Comparison of ENCODE assay signal across 34 cellular contexts in the genomic region with DNA sequence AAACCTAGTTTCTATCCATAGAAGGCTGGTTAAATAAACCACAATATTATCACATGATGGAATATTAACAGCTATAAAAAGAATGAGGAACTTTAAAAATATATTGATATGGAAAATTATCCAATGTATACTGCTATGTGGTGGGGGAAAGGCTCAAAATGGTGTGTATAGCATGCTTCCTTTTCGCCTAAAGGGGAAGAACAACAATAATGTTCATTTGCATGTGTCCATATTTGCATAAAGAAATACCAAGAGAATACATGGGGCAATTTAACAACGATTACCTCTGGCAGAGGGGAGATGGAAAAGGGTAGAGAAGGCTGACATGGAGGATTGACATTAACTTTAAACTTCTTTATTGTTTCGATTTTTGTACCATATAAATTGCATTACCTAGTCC.
"Had no signal": no experiment of that assay in that cellular context is flagged by ENCODE, and none has a peak within 500 bp of the region (broad histone marks: within the 10 kb centered on the region; RNA-seq: fewer than 3 reads in every experiment).

No MANE protein-coding gene starts in this region.

- H3K27ac Mint-ChIP-seq: activated CD8-positive, alpha-beta T cell treated with anti-CD3 and anti-CD28 coated beads for 36 hours; activated naive CD8-positive, alpha-beta T cell; activated T-helper 17 cell treated with anti-CD3 and anti-CD28 coated beads, Interleukin-2, amount 50 U/mL, for 72 hours; effector memory CD8-positive, alpha-beta T cell; T-helper 17 cell; T-helper 2 cell treated with Interferon-gamma antibody and Interleukin-4, amounts not matched to agents 5 μg/mL and 100 μg/mL, for 36 hours; WTC11 had no signal

- H3K27me3 Mint-ChIP-seq: activated CD8-positive, alpha-beta T cell treated with anti-CD3 and anti-CD28 coated beads for 36 hours; activated naive CD8-positive, alpha-beta T cell; activated T-helper 17 cell treated with anti-CD3 and anti-CD28 coated beads, Interleukin-2, amount 50 U/mL, for 72 hours; T-helper 17 cell had no signal

- H3K4me3 ChIP-seq: esophagus squamous epithelium had no signal

- H3K9me3 Mint-ChIP-seq: activated CD8-positive, alpha-beta T cell treated with anti-CD3 and anti-CD28 coated beads for 36 hours; activated T-cell treated with anti-CD3 and anti-CD28 coated beads, Interleukin-2, amount 50 U/mL, for 4 hours; activated T-helper 17 cell treated with anti-CD3 and anti-CD28 coated beads, Interleukin-2, amount 50 U/mL, for 72 hours; central memory CD8-positive, alpha-beta T cell; effector memory CD8-positive, alpha-beta T cell; T-helper 2 cell treated with Interferon-gamma antibody and Interleukin-4, amounts not matched to agents 5 μg/mL and 100 μg/mL, for 36 hours; WTC11 had no signal

- DNase-seq: activated CD4-positive, alpha-beta T cell treated with anti-CD3 and anti-CD28 coated beads for 48 hours; activated CD4-positive, alpha-beta T cell treated with anti-CD3 and anti-CD28 coated beads, Interleukin-2, amount 50 U/mL, for 1 hour; activated CD4-positive, alpha-beta T cell treated with anti-CD3 and anti-CD28 coated beads, Interleukin-2, amount 50 U/mL, for 48 hours; activated CD8-positive, alpha-beta memory T cell treated with anti-CD3 and anti-CD28 coated beads for 24 hours; activated CD8-positive, alpha-beta T cell treated with anti-CD3 and anti-CD28 coated beads for 36 hours; activated effector memory CD4-positive, alpha-beta T cell treated with Interleukin-2 at 50 U/mL for 16 hours; activated gamma-delta T cell treated with Interleukin-2 at 50 U/mL for 16 hours; activated naive CD4-positive, alpha-beta T cell treated with anti-CD3 and anti-CD28 coated beads, Interleukin-2, amount 50 U/mL, for 16 hours; activated naive CD4-positive, alpha-beta T cell treated with Interleukin-2 at 50 U/mL for 16 hours; activated T-cell treated with anti-CD3 and anti-CD28 coated beads, Interleukin-2, amount 50 U/mL, for 4 hours; amniotic stem cell; anterior cingulate cortex; brain microvascular endothelial cell; cortex of kidney; dermis blood vessel endothelial cell; effector CD4-positive, alpha-beta T cell; effector memory CD8-positive, alpha-beta T cell; erythroblast; esophagus squamous epithelium; foreskin melanocyte; head of caudate nucleus; T-helper 1 cell; T-helper 17 cell had no signal

- ATAC-seq: activated CD4-positive, CD25-positive, alpha-beta regulatory T cell treated with anti-CD3 and anti-CD28 coated beads, Interleukin-2, amount 50 U/mL, for 24 hours; activated CD8-positive, alpha-beta T cell treated with anti-CD3 and anti-CD28 coated beads for 36 hours; activated T-cell treated with anti-CD3 and anti-CD28 coated beads, Interleukin-2, amount 50 U/mL, for 4 hours; activated T-helper 17 cell treated with anti-CD3 and anti-CD28 coated beads, Interleukin-2, amount 50 U/mL, for 72 hours; effector memory CD8-positive, alpha-beta T cell; T-helper 17 cell; WTC11 had no signal

- H3K36me3 ChIP-seq: brain microvascular endothelial cell, esophagus squamous epithelium had no signal

- H3K4me3 Mint-ChIP-seq: activated CD8-positive, alpha-beta T cell treated with anti-CD3 and anti-CD28 coated beads for 36 hours; activated naive CD8-positive, alpha-beta T cell; activated T-cell treated with anti-CD3 and anti-CD28 coated beads, Interleukin-2, amount 50 U/mL, for 4 hours; activated T-helper 17 cell treated with anti-CD3 and anti-CD28 coated beads, Interleukin-2, amount 50 U/mL, for 72 hours; central memory CD8-positive, alpha-beta T cell; effector memory CD8-positive, alpha-beta T cell; T-helper 17 cell; T-helper 2 cell treated with Interferon-gamma antibody and Interleukin-4, amounts not matched to agents 5 μg/mL and 100 μg/mL, for 36 hours; WTC11 had no signal

- H3K36me3 Mint-ChIP-seq: activated naive CD8-positive, alpha-beta T cell; WTC11 had no signal

- H3K9me3 ChIP-seq: esophagus squamous epithelium had no signal

- FAIRE-seq: astrocyte, bronchial epithelial cell, colon, TTC549 had no signal

- H3K27ac ChIP-seq: brain microvascular endothelial cell, esophagus squamous epithelium, VCaP had no signal
